13 cellular contexts compared by ENCODE assay signal in the genomic region with DNA sequence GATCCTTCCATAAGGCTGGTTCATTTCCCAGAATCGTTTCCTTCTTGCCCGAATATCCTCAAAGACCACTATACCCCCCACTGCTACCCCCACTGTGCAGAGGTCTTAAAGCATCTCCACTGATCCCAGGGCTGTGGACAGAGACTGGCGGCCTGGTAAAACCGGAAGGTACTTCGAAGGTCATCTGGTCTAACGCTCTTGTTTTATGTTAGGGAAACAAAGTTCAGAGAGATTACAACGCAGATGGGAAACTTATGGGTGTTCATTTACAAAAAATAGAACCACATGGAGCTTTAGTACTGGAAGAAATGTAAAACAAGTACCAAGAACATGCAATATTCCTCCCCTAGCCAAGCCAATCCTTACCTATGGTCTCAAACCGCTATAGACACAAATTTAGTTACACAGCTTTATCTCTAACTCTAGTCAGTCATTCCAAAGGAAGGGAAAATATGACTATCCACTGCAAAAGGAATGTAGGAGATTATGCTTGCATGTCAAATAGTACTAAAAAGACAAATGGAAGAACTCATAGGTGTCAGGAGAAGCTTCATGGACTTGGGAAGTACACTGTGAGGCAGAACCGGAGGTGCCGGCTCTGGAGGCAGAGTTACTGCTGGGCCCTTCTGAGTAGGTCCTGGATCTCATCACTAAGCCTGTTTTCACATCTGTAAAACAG.
DNase-seq lines count a peak whose midpoint lies in the region; ATAC-seq, FAIRE-seq and TF ChIP-seq lines count a peak whose summit lies in the region.
"Had no signal": no experiment of that assay in that cellular context is flagged by ENCODE, and none has a peak within 500 bp of the region (broad histone marks: within the 10 kb centered on the region; RNA-seq: fewer than 3 reads in every experiment).

No MANE protein-coding gene starts in this region.

- H3K79me2 ChIP-seq in astrocyte (ENCODE audit: insufficient read depth, low read length), result peaks cover 10% of the 10 kb centered on the region

- intact Hi-C loops in heart right ventricle (cut with DNase I) (no loop called here), Right ventricle myocardium inferior (cut with DNase I) (loop anchor here (10.0 kb wide), 1 partner anchor 254 kb away; no protein-coding TSS in a partner anchor), thyroid gland (cut with DNase I) (loop anchor here (10.0 kb wide), 1 partner anchor 96 kb away; the partner anchor contains the start of gene FOXO1)

- H2AFZ ChIP-seq in astrocyte (ENCODE audit: low read depth, low read length), result no peak overlapping the region

- no peaks in the 10 kb centered on the region for H3K9me3 ChIP-seq in heart right ventricle
- H3K9me3 ChIP-seq in astrocyte (ENCODE audit: insufficient read depth, low read depth, low read length), result no peaks in the 10 kb centered on the region
- H3K9me3 ChIP-seq in liver (ENCODE audit: control insufficient read depth in 4 of 4, low read length in 3 of 4), result no peaks in the 10 kb centered on the region
- no peaks in the 10 kb centered on the region for H3K9me3 ChIP-seq in thyroid gland
- H3K9me3 ChIP-seq: left lung, neutrophil had no signal

- WGBS in heart right ventricle, 2 donors, result 48 to 62% methylated on average over 10 of the region's 10 CpGs
- 33% methylated on average over 10 of the region's 10 CpGs for WGBS in liver
- 70 to 74% methylated on average over 10 of the region's 10 CpGs for WGBS in thyroid gland, 2 donors

- H3K9ac ChIP-seq in astrocyte (ENCODE audit: low read length) (no peak overlapping the region), liver (ENCODE audit: low read depth in 1 of 2, low read length in 2 of 2) (no peak overlapping the region)

- no peaks in the 10 kb centered on the region for H3K36me3 Mint-ChIP-seq in astrocyte (ENCODE audit: low read depth, unreplicated experiment)

- H3K4me1 ChIP-seq in heart right ventricle (peaks cover 13 to 98% (median 68%) of the 10 kb centered on the region in 9 donors), astrocyte (ENCODE audit: insufficient read depth, low read length) (no peaks in the 10 kb centered on the region), liver (ENCODE audit: control insufficient read depth in 4 of 4, insufficient read depth in 4 of 4, low read length in 3 of 4) (peaks cover 20 to 45% (median 31%) of the 10 kb centered on the region in 4 donors), thyroid gland (peaks cover 66 to 83% of the 10 kb centered on the region in 2 donors)

- H3K27me3 ChIP-seq in heart right ventricle (no peaks in the 10 kb centered on the region), astrocyte (ENCODE audit: insufficient read depth, low read length) (no peaks in the 10 kb centered on the region), liver (ENCODE audit: control insufficient read depth in 4 of 4, insufficient read depth in 4 of 4, low read length in 3 of 4) (no peaks in the 10 kb centered on the region), thyroid gland (no peaks in the 10 kb centered on the region)
- H3K27me3 ChIP-seq: left lung, neutrophil had no signal

- peak in 1 of 8 donors; percentile 25 for ATAC-seq in heart right ventricle
- ATAC-seq in Right ventricle myocardium inferior, result no peak
- ATAC-seq in GM21526 (IDR thresholded peaks at IDR 0.05; ENCODE audit: low FRiP score, unreplicated experiment), result no peak
- ATAC-seq: activated T-cell treated with anti-CD3 and anti-CD28 coated beads, Interleukin-2, amount 50 U/mL, for 72 hours; left lung had no signal

- no peak for TF ChIP-seq RAD21 in liver (IDR thresholded peaks at IDR 0.05)

- in situ Hi-C loops in ACHN (cut with HindIII; ENCODE audit: low pct_ligation_motif_present, low pct_unique_long_range_greater_than_20kb, low sequenced_read_pairs), result no loop called here

- peaks cover 29% of the 10 kb centered on the region for H3K4me1 Mint-ChIP-seq in astrocyte (ENCODE audit: low read depth, unreplicated experiment)

- no peak overlapping the region for H3K4me3 ChIP-seq in heart right ventricle
- no peak overlapping the region for H3K4me3 ChIP-seq in astrocyte (ENCODE audit: insufficient read depth, low read depth, low read length)
- no peak overlapping the region for H3K4me3 ChIP-seq in liver (ENCODE audit: low read depth in 1 of 3, low read length in 3 of 3)
- H3K4me3 ChIP-seq in thyroid gland (replicated peaks in 1 of 3), result no peak overlapping the region
- H3K4me3 ChIP-seq: left lung had no signal

- peaks cover 40% of the 10 kb centered on the region for H4K20me1 ChIP-seq in astrocyte (ENCODE audit: insufficient read depth, low read length)

- no peaks in the 10 kb centered on the region for H3K9me3 Mint-ChIP-seq in astrocyte (ENCODE audit: unreplicated experiment)
- H3K9me3 Mint-ChIP-seq: activated T-cell treated with anti-CD3 and anti-CD28 coated beads, Interleukin-2, amount 50 U/mL, for 72 hours had no signal

- peak overlapping the region; percentile 28 for H3K27ac Mint-ChIP-seq in astrocyte (ENCODE audit: unreplicated experiment)
- H3K27ac Mint-ChIP-seq: activated T-cell treated with anti-CD3 and anti-CD28 coated beads, Interleukin-2, amount 50 U/mL, for 72 hours had no signal

- TF ChIP-seq CTCF in heart right ventricle (IDR thresholded peaks at IDR 0.05) (no peak), astrocyte (IDR thresholded peaks at IDR 0.05; ENCODE audit: insufficient read depth, low read depth, low read length) (no peak), liver (IDR thresholded peaks at IDR 0.05; ENCODE audit: low read depth, low read length, missing input control) (no peak), thyroid gland (IDR thresholded peaks at IDR 0.05) (no peak)

- peak overlapping the region in 8 of 10 donors; percentile 1 to 57 (median 22) for H3K27ac ChIP-seq in heart right ventricle
- no peak overlapping the region for H3K27ac ChIP-seq in astrocyte (ENCODE audit: low read depth, low read length)
- H3K27ac ChIP-seq in liver (ENCODE audit: low read depth in 1 of 2, low read length in 2 of 2), result peak overlapping the region; percentile 41 to 53
- peak overlapping the region; percentile 26 to 72 (median 56) for H3K27ac ChIP-seq in thyroid gland
- H3K27ac ChIP-seq: left lung, neutrophil had no signal

- H3K36me3 ChIP-seq in heart right ventricle (no peaks in the 10 kb centered on the region), astrocyte (ENCODE audit: insufficient read depth, low read length) (no peaks in the 10 kb centered on the region), liver (ENCODE audit: control insufficient read depth in 4 of 4, insufficient read depth in 3 of 4, low read depth in 1 of 4, low read length in 3 of 4) (no peaks in the 10 kb centered on the region), thyroid gland (no peaks in the 10 kb centered on the region)
- H3K36me3 ChIP-seq: left lung, neutrophil had no signal

- FAIRE-seq in astrocyte (lab: Jason Lieb, UNC), result no peak

- H3K4me3 Mint-ChIP-seq in astrocyte (ENCODE audit: unreplicated experiment), result no peak overlapping the region
- H3K4me3 Mint-ChIP-seq: activated T-cell treated with anti-CD3 and anti-CD28 coated beads, Interleukin-2, amount 50 U/mL, for 72 hours had no signal

- no peak overlapping the region for H3K4me2 ChIP-seq in astrocyte (ENCODE audit: low read length)

- DNase-seq in heart right ventricle (no peak), Right ventricle myocardium inferior (ENCODE audit: missing footprints) (no peak), astrocyte (ENCODE audit: low read depth) (peak; percentile 31), thyroid gland (no peak), ACHN (no peak), medulla oblongata (ENCODE audit: extremely low spot score) (no peak)
- DNase-seq: activated T-cell treated with anti-CD3 and anti-CD28 coated beads, Interleukin-2, amount 50 U/mL, for 72 hours; left lung; NCI-H1417 treated with DMSO at 0.1 percent for 48 hours; OCI-M1 had no signal

- TF ChIP-seq POLR2A in thyroid gland (IDR thresholded peaks at IDR 0.05), result no peak

- H3K27me3 Mint-ChIP-seq in astrocyte (ENCODE audit: low read depth, unreplicated experiment), result no peaks in the 10 kb centered on the region

TF ChIP-seq in liver, 16 proteins besides CTCF, POLR2A, EP300 and RAD21:
- TF ChIP-seq HNF4A (conservative IDR thresholded peaks at IDR 0.05), result peak; percentile 17 to 18
- TF ChIP-seq ATF3 (IDR thresholded peaks at IDR 0.05), result no peak
- peak in 1 of 2 donors; percentile 24 for TF ChIP-seq RXRA (IDR thresholded peaks at IDR 0.05)
- TF ChIP-seq FOXA2 (IDR thresholded peaks at IDR 0.05), result no peak
- no peak for TF ChIP-seq SP1 (IDR thresholded peaks at IDR 0.05)
TF ChIP-seq in liver: peak in this region for 2.

Comparison
In these comparisons a context has a peak if more than half of its experiments do, and no peak if none do; other contexts are left out.
1. intact Hi-C loops: an anchor here in Right ventricle myocardium inferior (10.0 kb wide) and thyroid gland (10.0 kb wide); none called in heart right ventricle.